In genomic region chr16:30458561-30459394, GRCh38 we compare ENCODE assay signal across 8 cellular contexts. TPM values are rescaled to one million over a fixed set of nuclear protein-coding genes. Genes with fewer than 3 reads are reported as not detected.
DNase-seq lines count a peak whose midpoint lies in the region; ATAC-seq and TF ChIP-seq lines count a peak whose summit lies in the region.

No MANE protein-coding gene starts in this region.

- in situ Hi-C loops in GM13977 (cut with MboI; ENCODE audit: low pct_unique_long_range_greater_than_20kb, low sequenced_read_pairs, unreplicated experiment): loop anchor here (10.0 kb wide), 1 partner anchor 76 kb away; the partner anchor contains the start of gene ZNF747

- no peaks in the 10 kb centered on the region for H4K20me1 ChIP-seq in OCI-LY3 (ENCODE audit: insufficient read depth, low read length)

- H3K27ac ChIP-seq in OCI-LY3 (ENCODE audit: low read length) (no peak overlapping the region), esophagus squamous epithelium (peak overlapping the region in 1 of 4 donors; percentile 49), vagina (no peak overlapping the region)

- H3K9me3 ChIP-seq in OCI-LY3 (ENCODE audit: insufficient read depth, low read length) (no peaks in the 10 kb centered on the region), esophagus squamous epithelium (no peaks in the 10 kb centered on the region), vagina (no peaks in the 10 kb centered on the region)

- no peak for TF ChIP-seq CTCF in GM13977 (IDR thresholded peaks at IDR 0.05; ENCODE audit: extremely low read depth, insufficient read depth, missing control alignments)
- TF ChIP-seq CTCF in OCI-LY3 (IDR thresholded peaks at IDR 0.05; ENCODE audit: low read depth, low read length): no peak
- TF ChIP-seq CTCF in esophagus squamous epithelium (IDR thresholded peaks at IDR 0.05): no peak
- TF ChIP-seq CTCF in vagina (IDR thresholded peaks at IDR 0.05): no peak
- no peak for TF ChIP-seq CTCF in progenitor cell of endocrine pancreas (IDR thresholded peaks at IDR 0.05; ENCODE audit: unreplicated experiment)

- H3K36me3 ChIP-seq in OCI-LY3 (replicated peaks; ENCODE audit: low read depth, low read length) (no peaks in the 10 kb centered on the region), esophagus squamous epithelium (no peaks in the 10 kb centered on the region), vagina (no peaks in the 10 kb centered on the region)

- H3K9me3 Mint-ChIP-seq in activated T-helper 1 cell treated with anti-CD3 and anti-CD28 coated beads, Interleukin-12 subunit alpha, Interleukin-12 subunit beta, Interleukin-2, Interleukin-4 antibody, amounts not matched to agents 30 ng/mL and 10 ng/mL and 1 ng/mL, durations not matched to agents 14 hours and 24 hours and 36 hours: no peaks in the 10 kb centered on the region
- no peaks in the 10 kb centered on the region for H3K9me3 Mint-ChIP-seq in progenitor cell of endocrine pancreas (ENCODE audit: low read depth)

- no peaks in the 10 kb centered on the region for H3K27me3 ChIP-seq in OCI-LY3 (ENCODE audit: low read depth, low read length)
- H3K27me3 ChIP-seq in esophagus squamous epithelium: no peaks in the 10 kb centered on the region
- H3K27me3 ChIP-seq in vagina: no peaks in the 10 kb centered on the region

- peaks cover 33% of the 10 kb centered on the region for H3K4me1 ChIP-seq in OCI-LY3 (ENCODE audit: low read length)
- H3K4me1 ChIP-seq in esophagus squamous epithelium: peaks cover 0 to 9% (median 0%) of the 10 kb centered on the region in 3 donors
- H3K4me1 ChIP-seq in vagina: no peaks in the 10 kb centered on the region

- peak overlapping the region; percentile 0; the same call in 1 of the 2 replicates for H3K9ac ChIP-seq in OCI-LY3 (ENCODE audit: low read length)

- H3K4me3 ChIP-seq in OCI-LY3 (ENCODE audit: low read length): no peak overlapping the region
- H3K4me3 ChIP-seq in esophagus squamous epithelium: no peak overlapping the region
- H3K4me3 ChIP-seq in vagina: no peak overlapping the region

- peak overlapping the region; percentile 64 for H3K4me3 Mint-ChIP-seq in activated T-helper 1 cell treated with anti-CD3 and anti-CD28 coated beads, Interleukin-12 subunit alpha, Interleukin-12 subunit beta, Interleukin-2, Interleukin-4 antibody, amounts not matched to agents 30 ng/mL and 10 ng/mL and 1 ng/mL, durations not matched to agents 14 hours and 24 hours and 36 hours
- H3K4me3 Mint-ChIP-seq in progenitor cell of endocrine pancreas (ENCODE audit: low read depth): no peak overlapping the region

- H3K4me1 Mint-ChIP-seq in activated T-helper 1 cell treated with anti-CD3 and anti-CD28 coated beads, Interleukin-12 subunit alpha, Interleukin-12 subunit beta, Interleukin-2, Interleukin-4 antibody, amounts not matched to agents 30 ng/mL and 10 ng/mL and 1 ng/mL, durations not matched to agents 14 hours and 24 hours and 36 hours (ENCODE audit: low read depth): peaks cover 77% of the 10 kb centered on the region
- H3K4me1 Mint-ChIP-seq in progenitor cell of endocrine pancreas (ENCODE audit: low read depth): peaks cover 12% of the 10 kb centered on the region

- H3K4me2 ChIP-seq in OCI-LY3 (ENCODE audit: low read length): peak overlapping the region; percentile 5

- 66 to 79% methylated on average over 9 to 15 of the region's 22 CpGs for WGBS in esophagus squamous epithelium, 2 donors

- no peaks in the 10 kb centered on the region for H3K27me3 Mint-ChIP-seq in activated T-helper 1 cell treated with anti-CD3 and anti-CD28 coated beads, Interleukin-12 subunit alpha, Interleukin-12 subunit beta, Interleukin-2, Interleukin-4 antibody, amounts not matched to agents 30 ng/mL and 10 ng/mL and 1 ng/mL, durations not matched to agents 14 hours and 24 hours and 36 hours (ENCODE audit: insufficient read depth)
- H3K27me3 Mint-ChIP-seq in progenitor cell of endocrine pancreas: no peaks in the 10 kb centered on the region

- peak; percentile 82 for ATAC-seq in HG02642 (IDR thresholded peaks at IDR 0.05; ENCODE audit: poor library complexity, unreplicated experiment)

- H2AFZ ChIP-seq in OCI-LY3 (ENCODE audit: low read depth, low read length): peak overlapping the region; percentile 56; the same call in 1 of the 2 replicates

- intact Hi-C loops in activated T-helper 1 cell treated with anti-CD3 and anti-CD28 coated beads, Interleukin-12 subunit alpha, Interleukin-12 subunit beta, Interleukin-2, Interleukin-4 antibody, amounts not matched to agents 30 ng/mL and 10 ng/mL and 1 ng/mL, durations not matched to agents 14 hours and 24 hours and 36 hours (cut with micrococcal nuclease): loop anchor here (1.0 kb wide), 3 partner anchors 13 to 28 kb away; partner anchors contain the start of genes DCTPP1, ITGAL and SEPHS2
- intact Hi-C loops in esophagus squamous epithelium (cut with DNase I): no loop called here
- intact Hi-C loops in vagina (cut with DNase I): no loop called here

- no peaks in the 10 kb centered on the region for H3K79me2 ChIP-seq in OCI-LY3 (ENCODE audit: low read length)

- peak; percentile 56 for DNase-seq in GM13977 (ENCODE audit: low spot score)
- peak; percentile 88 for DNase-seq in activated T-helper 1 cell treated with anti-CD3 and anti-CD28 coated beads, Interleukin-12 subunit alpha, Interleukin-12 subunit beta, Interleukin-2, Interleukin-4 antibody, amounts not matched to agents 30 ng/mL and 10 ng/mL and 1 ng/mL, durations not matched to agents 14 hours and 24 hours and 36 hours (ENCODE audit: low spot score)
- peak; percentile 23 for DNase-seq in pons (ENCODE audit: low spot score)
- DNase-seq in esophagus squamous epithelium (lab: John Stamatoyannopoulos, UW): no peak
- DNase-seq in vagina (ENCODE audit: extremely low spot score in 2 of 2): no peak
- DNase-seq in progenitor cell of endocrine pancreas (ENCODE audit: low spot score, unreplicated experiment): no peak

- H3K36me3 Mint-ChIP-seq in activated T-helper 1 cell treated with anti-CD3 and anti-CD28 coated beads, Interleukin-12 subunit alpha, Interleukin-12 subunit beta, Interleukin-2, Interleukin-4 antibody, amounts not matched to agents 30 ng/mL and 10 ng/mL and 1 ng/mL, durations not matched to agents 14 hours and 24 hours and 36 hours (ENCODE audit: low read depth): peaks cover 4% of the 10 kb centered on the region
- no peaks in the 10 kb centered on the region for H3K36me3 Mint-ChIP-seq in progenitor cell of endocrine pancreas (ENCODE audit: insufficient read depth)

- TF ChIP-seq POLR2A in esophagus squamous epithelium (IDR thresholded peaks at IDR 0.05) (no peak), vagina (IDR thresholded peaks at IDR 0.05) (no peak)

- peak overlapping the region; percentile 95 for H3K27ac Mint-ChIP-seq in activated T-helper 1 cell treated with anti-CD3 and anti-CD28 coated beads, Interleukin-12 subunit alpha, Interleukin-12 subunit beta, Interleukin-2, Interleukin-4 antibody, amounts not matched to agents 30 ng/mL and 10 ng/mL and 1 ng/mL, durations not matched to agents 14 hours and 24 hours and 36 hours
- no peak overlapping the region for H3K27ac Mint-ChIP-seq in progenitor cell of endocrine pancreas

RNA-seq across cellular contexts. Expression of gene SEPHS2, which starts 13.1 kb away (rescaled TPM):
- total RNA-seq in activated T-helper 1 cell treated with anti-CD3 and anti-CD28 coated beads, Interleukin-12 subunit alpha, Interleukin-12 subunit beta, Interleukin-2, Interleukin-4 antibody, amounts not matched to agents 30 ng/mL and 10 ng/mL and 1 ng/mL, durations not matched to agents 14 hours and 24 hours and 36 hours: 83.4 and 87.2 TPM in 2 replicates
- total RNA-seq in esophagus squamous epithelium (10 to 100 TPM; 17.7 to 23.5 (median 19.7) TPM), vagina (28.0 TPM), progenitor cell of endocrine pancreas (42.1 and 42.6 TPM in 2 replicates)

RNA-seq across cellular contexts. Expression of gene ITGAL, which starts 13.8 kb away (rescaled TPM):
- total RNA-seq in activated T-helper 1 cell treated with anti-CD3 and anti-CD28 coated beads, Interleukin-12 subunit alpha, Interleukin-12 subunit beta, Interleukin-2, Interleukin-4 antibody, amounts not matched to agents 30 ng/mL and 10 ng/mL and 1 ng/mL, durations not matched to agents 14 hours and 24 hours and 36 hours: 259 and 287 TPM in 2 replicates
- total RNA-seq in esophagus squamous epithelium (1 to 10 TPM; 1.3 to 4.4 (median 2.4) TPM), vagina (5.4 TPM), progenitor cell of endocrine pancreas (0.49 and 0.53 TPM in 2 replicates)

RNA-seq across cellular contexts. Expression of gene DCTPP1, which starts 28.9 kb away (rescaled TPM):
- total RNA-seq in activated T-helper 1 cell treated with anti-CD3 and anti-CD28 coated beads, Interleukin-12 subunit alpha, Interleukin-12 subunit beta, Interleukin-2, Interleukin-4 antibody, amounts not matched to agents 30 ng/mL and 10 ng/mL and 1 ng/mL, durations not matched to agents 14 hours and 24 hours and 36 hours: 173 and 178 TPM in 2 replicates
- 10 to 100 TPM in 3 of 4 donors, 1 to 10 TPM in 1; 7.4 to 28.6 (median 22.7) TPM for total RNA-seq in esophagus squamous epithelium
- 14.5 TPM for total RNA-seq in vagina
- total RNA-seq in progenitor cell of endocrine pancreas: 65.9 and 71.9 TPM in 2 replicates

RNA-seq across cellular contexts. Expression of gene ZNF771, which starts 51.4 kb away (rescaled TPM):
- total RNA-seq in activated T-helper 1 cell treated with anti-CD3 and anti-CD28 coated beads, Interleukin-12 subunit alpha, Interleukin-12 subunit beta, Interleukin-2, Interleukin-4 antibody, amounts not matched to agents 30 ng/mL and 10 ng/mL and 1 ng/mL, durations not matched to agents 14 hours and 24 hours and 36 hours: 8.1 and 8.9 TPM in 2 replicates
- total RNA-seq in esophagus squamous epithelium (10 to 100 TPM in 1 of 4 donors, 1 to 10 TPM in 3; 3.7 to 15.1 (median 7.0) TPM), vagina (42.7 TPM), progenitor cell of endocrine pancreas (13.2 and 13.7 TPM in 2 replicates)

Comparison
In these comparisons a context has a peak if more than half of its experiments do, and no peak if none do; other contexts are left out.
1. DNase-seq: peak in GM13977 (single experiment), activated T-helper 1 cell treated with anti-CD3 and anti-CD28 coated beads, Interleukin-12 subunit alpha, Interleukin-12 subunit beta, Interleukin-2, Interleukin-4 antibody, amounts not matched to agents 30 ng/mL and 10 ng/mL and 1 ng/mL, durations not matched to agents 14 hours and 24 hours and 36 hours (single experiment) and pons (single experiment); none in esophagus squamous epithelium (single experiment), vagina (0 of 2) and progenitor cell of endocrine pancreas (single experiment).
2. RNA of gene ITGAL, which starts 13.8 kb away (total RNA-seq): 259 to 287 TPM in activated T-helper 1 cell treated with anti-CD3 and anti-CD28 coated beads, Interleukin-12 subunit alpha, Interleukin-12 subunit beta, Interleukin-2, Interleukin-4 antibody, amounts not matched to agents 30 ng/mL and 10 ng/mL and 1 ng/mL, durations not matched to agents 14 hours and 24 hours and 36 hours; 5.4 TPM in vagina (single experiment), 1.3 to 4.4 TPM in esophagus squamous epithelium and 0.49 to 0.53 TPM in progenitor cell of endocrine pancreas; every median in the first group is over 10 times any median in the second.